ENCODE assay signal across 13 cellular contexts in genomic region chr3:123039178-123039577, GRCh38. TPM values are rescaled to one million over a fixed set of nuclear protein-coding genes. Genes with fewer than 3 reads are reported as not detected.
"Had no signal": no experiment of that assay in that cellular context is flagged by ENCODE, and none has a peak within 500 bp of the region (broad histone marks: within the 10 kb centered on the region; RNA-seq: fewer than 3 reads in every experiment).

No MANE protein-coding gene starts in this region.

- H3K27me3 ChIP-seq: ascending aorta, heart left ventricle had no signal

- H3K36me3 ChIP-seq: ascending aorta, heart left ventricle, left ventricle myocardium inferior, thoracic aorta had no signal

- H3K4me3 ChIP-seq: ascending aorta, heart left ventricle, left ventricle myocardium inferior, thoracic aorta had no signal

- H3K27ac ChIP-seq: ascending aorta, heart left ventricle, left ventricle myocardium inferior, thoracic aorta had no signal

- DNase-seq: activated CD4-positive, alpha-beta T cell treated with anti-CD3 and anti-CD28 coated beads for 48 hours; activated CD8-positive, alpha-beta T cell treated with anti-CD3 and anti-CD28 coated beads, Interleukin-2, amount 10 ng/mL, durations not matched to agents 7 days and 5 days; activated naive CD4-positive, alpha-beta T cell; activated naive CD8-positive, alpha-beta T cell treated with anti-CD3 and anti-CD28 coated beads, Interleukin-2, amount 50 U/mL, for 24 hours; effector CD4-positive, alpha-beta T cell; heart left ventricle; left ventricle myocardium inferior; mesendoderm; stimulated activated CD4-positive, alpha-beta T cell treated with anti-CD3 and anti-CD28 coated beads, Interleukin-4, amount 100 ng/mL, for 24 hours; stimulated activated naive CD8-positive, alpha-beta T cell treated with anti-CD3 and anti-CD28 coated beads, Interleukin-15, amount 100 ng/mL, for 72 hours had no signal

- H3K9me3 ChIP-seq: ascending aorta, heart left ventricle, left ventricle myocardium inferior, thoracic aorta had no signal

RNA-seq across cellular contexts. Expression of gene SEMA5B, which starts 11.6 kb away (rescaled TPM):
- polyA plus RNA-seq: fibroblast of lung had no signal
